ENCODE assay signal across 8 cellular contexts in genomic region chr11:47863189-47863892, GRCh38. TPM values are rescaled to one million over a fixed set of nuclear protein-coding genes. Genes with fewer than 3 reads are reported as not detected.
A peak's percentile ranks its signal among the peaks of the same experiment; 100 is the strongest.
DNase-seq lines count a peak whose midpoint lies in the region; FAIRE-seq and TF ChIP-seq lines count a peak whose summit lies in the region.

No MANE protein-coding gene starts in this region.

- no peaks in the 10 kb centered on the region for H4K20me1 ChIP-seq in OCI-LY7 (ENCODE audit: insufficient read depth, low read length)

- no peaks in the 10 kb centered on the region for H3K4me1 Mint-ChIP-seq in endodermal cell

- POLR2A ChIA-PET in OCI-LY7 (lab: Charles Lee): no interaction called here

- TF ChIP-seq CTCF in OCI-LY7 (conservative IDR thresholded peaks at IDR 0.05; ENCODE audit: low read length): no peak
- TF ChIP-seq CTCF in endodermal cell (conservative IDR thresholded peaks at IDR 0.05): no peak

- H3K9ac ChIP-seq in endodermal cell (ENCODE audit: extremely low read depth, low read length, poor library complexity, severe bottlenecking): no peak overlapping the region

- H2AFZ ChIP-seq in OCI-LY7 (ENCODE audit: low read length): no peak overlapping the region

- H3K4me1 ChIP-seq in OCI-LY7 (ENCODE audit: insufficient read depth, low read length, poor library complexity, severe bottlenecking): peaks cover 60% of the 10 kb centered on the region
- no peaks in the 10 kb centered on the region for H3K4me1 ChIP-seq in endodermal cell (ENCODE audit: control insufficient read depth, insufficient read depth, low read length)

- H3K4me3 Mint-ChIP-seq in endodermal cell: no peak overlapping the region

- no peak for FAIRE-seq in urothelium cell line (lab: Jason Lieb, UNC)

- no TSS peak for BruUV-seq in OCI-LY7 (replicated peaks; lab: Mats Ljungman, UMichigan)

- 67 to 90% methylated on average over 1 to 4 of the region's 4 CpGs for WGBS in endodermal cell (ENCODE audit: insufficient coverage in 1 of 2, insufficient read length in 1 of 2), 2 experiments

- H3K27me3 ChIP-seq in endodermal cell (ENCODE audit: control insufficient read depth, insufficient read depth, low read length, poor library complexity, severe bottlenecking): no peaks in the 10 kb centered on the region

- H3K4me3 ChIP-seq in OCI-LY7 (ENCODE audit: low read depth, low read length, poor library complexity, severe bottlenecking) (peak overlapping the region; percentile 15), endodermal cell (ENCODE audit: low read length) (no peak overlapping the region)

- H3K9me2 ChIP-seq in OCI-LY7 (ENCODE audit: insufficient read depth, low read length): no peaks in the 10 kb centered on the region

- DNase-seq in GM03348 (ENCODE audit: low spot score) (peak; percentile 60), H4 (ENCODE audit: low spot score) (peak; percentile 95), OCI-LY7 (ENCODE audit: low spot score) (peak; percentile 66), foreskin melanocyte (peak; percentile 95), NCI-H1930 (lab: John Stamatoyannopoulos, UW) (no peak), nucleus accumbens (lab: John Stamatoyannopoulos, UW) (no peak), endodermal cell (no peak), urothelium cell line (ENCODE audit: low spot score) (no peak)

- CTCF ChIA-PET in OCI-LY7 (lab: Charles Lee; ENCODE audit: unreplicated experiment): no interaction called here

- no peaks in the 10 kb centered on the region for H3K9me3 ChIP-seq in OCI-LY7 (ENCODE audit: low read length)
- H3K9me3 ChIP-seq in endodermal cell (ENCODE audit: control insufficient read depth, low read length): no peaks in the 10 kb centered on the region

- H3K27ac Mint-ChIP-seq in endodermal cell: no peak overlapping the region

- H3K9me3 Mint-ChIP-seq in endodermal cell: no peaks in the 10 kb centered on the region

- H3K27me3 Mint-ChIP-seq in endodermal cell (ENCODE audit: insufficient read depth): no peaks in the 10 kb centered on the region

- H3K36me3 ChIP-seq in OCI-LY7 (ENCODE audit: insufficient read depth, low read length) (no peaks in the 10 kb centered on the region), endodermal cell (ENCODE audit: control insufficient read depth, insufficient read depth, low read length) (no peaks in the 10 kb centered on the region)

- no peaks in the 10 kb centered on the region for H3K79me2 ChIP-seq in OCI-LY7 (ENCODE audit: insufficient read depth, low read depth, low read length)

- no peaks in the 10 kb centered on the region for H3K36me3 Mint-ChIP-seq in endodermal cell (ENCODE audit: low read depth)

- intact Hi-C loops in OCI-LY7 (cut with micrococcal nuclease; ENCODE audit: unreplicated experiment): no loop called here

- peak overlapping the region; percentile 22 for H3K27ac ChIP-seq in OCI-LY7 (ENCODE audit: low read depth, low read length, poor library complexity, severe bottlenecking)
- no peak overlapping the region for H3K27ac ChIP-seq in endodermal cell (ENCODE audit: low read depth, low read length)

- H3K4me2 ChIP-seq in OCI-LY7 (ENCODE audit: low read length): peak overlapping the region; percentile 67

RNA-seq across cellular contexts. Expression of gene NUP160, which starts 15.2 kb away (rescaled TPM):
- total RNA-seq in H4 (2014; rRNA removed; shearing (Covaris generic)): 32.9 and 33.1 TPM in 2 replicates
- 23.9 and 32.0 TPM in 2 replicates for total RNA-seq in OCI-LY7 (2014; rRNA removed; shearing (Covaris generic))
- total RNA-seq in OCI-LY7 (2022) (65.6 and 70.6 TPM in 2 replicates), endodermal cell (10 to 100 TPM; 82.1 to 87.6 TPM)
- 65.6 TPM for polyA plus RNA-seq in endodermal cell (2013, experiment 1 of 2)
- polyA plus RNA-seq in endodermal cell (2013, experiment 2 of 2): 60.8 TPM

Comparison
In these comparisons a context has a peak if more than half of its experiments do, and no peak if none do; other contexts are left out.
1. DNase-seq: peak in GM03348 (single experiment), H4 (single experiment), OCI-LY7 (single experiment) and foreskin melanocyte (single experiment); none in NCI-H1930 (0 of 2), nucleus accumbens (0 of 56), endodermal cell (single experiment) and urothelium cell line (single experiment).